Comparison of ENCODE assay signal across 13 cellular contexts in the genomic region with DNA sequence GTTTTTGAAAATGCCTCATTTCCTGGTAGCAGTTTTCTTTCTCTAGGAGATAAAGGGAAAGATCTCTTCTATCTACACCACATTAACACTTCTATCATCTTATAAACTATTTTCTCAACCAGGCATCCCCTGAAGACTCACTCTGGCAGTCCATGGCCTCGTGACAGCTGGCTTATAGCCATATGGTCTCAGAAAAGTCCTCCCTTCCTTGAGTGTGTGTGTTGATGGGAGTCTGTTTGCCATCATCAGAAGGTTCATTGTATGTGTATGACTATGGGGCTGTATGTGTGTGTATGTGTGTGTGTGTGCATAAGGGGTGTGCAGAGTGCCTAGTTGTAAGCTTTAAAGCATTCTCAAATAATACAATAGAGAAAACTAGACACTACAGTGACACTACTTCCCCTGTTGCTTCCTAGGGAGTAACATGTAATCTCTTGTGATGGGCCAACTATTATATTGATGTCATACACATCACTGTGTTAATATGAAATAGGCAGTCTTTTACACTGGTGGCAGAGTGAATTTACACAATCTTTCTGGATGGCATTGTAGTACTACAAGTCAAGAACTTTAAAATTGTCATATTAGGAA.
DNase-seq lines count a peak whose midpoint lies in the region; ATAC-seq and TF ChIP-seq lines count a peak whose summit lies in the region.
"Had no signal": no experiment of that assay in that cellular context is flagged by ENCODE, and none has a peak within 500 bp of the region (broad histone marks: within the 10 kb centered on the region; RNA-seq: fewer than 3 reads in every experiment).

No MANE protein-coding gene starts in this region.

- no peak for TF ChIP-seq POLR2A in heart left ventricle (IDR thresholded peaks at IDR 0.05)

- H3K4me3 ChIP-seq in heart left ventricle (peak overlapping the region in 1 of 12 donors; percentile 22), smooth muscle cell (no peak overlapping the region), endodermal cell (ENCODE audit: low read length) (no peak overlapping the region)
- H3K4me3 ChIP-seq: GM23338 had no signal

- peaks cover 0 to 17% (median 4%) of the 10 kb centered on the region in 12 donors for H3K4me1 ChIP-seq in heart left ventricle
- H3K4me1 ChIP-seq in smooth muscle cell (ENCODE audit: low read depth) = peaks cover 11% of the 10 kb centered on the region
- no peaks in the 10 kb centered on the region for H3K4me1 ChIP-seq in endodermal cell (ENCODE audit: control insufficient read depth, insufficient read depth, low read length)

- H3K4me1 Mint-ChIP-seq in endodermal cell = peaks cover 7% of the 10 kb centered on the region

- peak overlapping the region; percentile 75 for H3K4me2 ChIP-seq in smooth muscle cell
- H3K4me2 ChIP-seq: GM23338 had no signal

- H3K27ac ChIP-seq in heart left ventricle = peak overlapping the region; percentile 46 to 66 (median 56)
- peak overlapping the region; percentile 90 for H3K27ac ChIP-seq in smooth muscle cell (ENCODE audit: low read depth)
- no peak overlapping the region for H3K27ac ChIP-seq in endodermal cell (ENCODE audit: low read depth, low read length)

- 11 to 41% (median 17%) methylated on average over 1 of the region's 1 CpG for WGBS in heart left ventricle, 4 donors
- 18% methylated on average over 1 of the region's 1 CpG for WGBS in smooth muscle cell (ENCODE audit: low lambda C conversion rate)
- 83% methylated on average over 1 of the region's 1 CpG; no CpG with 5 or more reads in 1 of the 2 experiments for WGBS in endodermal cell (ENCODE audit: insufficient coverage in 1 of 2, insufficient read length in 1 of 2), 2 experiments

- H2AFZ ChIP-seq in smooth muscle cell (ENCODE audit: low read depth) = peak overlapping the region; percentile 6
- H2AFZ ChIP-seq: GM23338 had no signal

- no peaks in the 10 kb centered on the region for H3F3A ChIP-seq in smooth muscle cell (ENCODE audit: low read depth)

- ATAC-seq in heart left ventricle (peak in 3 of 4 donors; percentile 28 to 59 (median 40)), HG03571 (IDR thresholded peaks at IDR 0.05; ENCODE audit: unreplicated experiment) (no peak), HG03175 (IDR thresholded peaks at IDR 0.05; ENCODE audit: unreplicated experiment) (no peak)
- ATAC-seq: GM23338 had no signal

- H3K36me3 Mint-ChIP-seq in endodermal cell (ENCODE audit: low read depth) = no peaks in the 10 kb centered on the region

- no peaks in the 10 kb centered on the region for H4K20me1 ChIP-seq in smooth muscle cell (ENCODE audit: low read depth)

- no peak for TF ChIP-seq CTCF in heart left ventricle (IDR thresholded peaks at IDR 0.05)
- no peak for TF ChIP-seq CTCF in smooth muscle cell (IDR thresholded peaks at IDR 0.05; ENCODE audit: borderline replicate concordance, insufficient read depth, poor library complexity, severe bottlenecking)
- TF ChIP-seq CTCF in endodermal cell (conservative IDR thresholded peaks at IDR 0.05) = no peak

- H3K27me3 ChIP-seq in heart left ventricle (no peaks in the 10 kb centered on the region), smooth muscle cell (ENCODE audit: low read depth) (no peaks in the 10 kb centered on the region), endodermal cell (ENCODE audit: control insufficient read depth, insufficient read depth, low read length, poor library complexity, severe bottlenecking) (no peaks in the 10 kb centered on the region)

- intact Hi-C loops in heart left ventricle (cut with DNase I) = no loop called here

- no peaks in the 10 kb centered on the region for H3K27me3 Mint-ChIP-seq in endodermal cell (ENCODE audit: insufficient read depth)

- DNase-seq in H4 (ENCODE audit: low spot score) (peak; percentile 28), amniotic epithelial cell (ENCODE audit: low read depth) (peak; percentile 66), heart left ventricle (peak in 4 of 5 donors; percentile 10 to 52 (median 32)), smooth muscle cell (lab: John Stamatoyannopoulos, UW; ENCODE audit: unreplicated experiment) (peak; percentile 5), endodermal cell (no peak)
- DNase-seq in stimulated activated naive CD4-positive, alpha-beta T cell (lab: John Stamatoyannopoulos, UW) = no peak
- DNase-seq: activated CD8-positive, alpha-beta memory T cell treated with anti-CD3 and anti-CD28 coated beads for 24 hours; NCI-H1930; nephron progenitor cell; T-helper 1 cell had no signal

- H3K4me3 Mint-ChIP-seq in endodermal cell = no peak overlapping the region
- H3K4me3 Mint-ChIP-seq: GM23338, nephron progenitor cell had no signal

- H3K36me3 ChIP-seq in heart left ventricle = no peaks in the 10 kb centered on the region
- no peaks in the 10 kb centered on the region for H3K36me3 ChIP-seq in smooth muscle cell (ENCODE audit: low read depth)
- H3K36me3 ChIP-seq in endodermal cell (ENCODE audit: control insufficient read depth, insufficient read depth, low read length) = no peaks in the 10 kb centered on the region

- H3K27ac Mint-ChIP-seq in endodermal cell = no peak overlapping the region
- H3K27ac Mint-ChIP-seq: nephron progenitor cell had no signal

- H3K9me3 ChIP-seq in heart left ventricle (no peaks in the 10 kb centered on the region), smooth muscle cell (replicated peaks; ENCODE audit: low read depth) (no peaks in the 10 kb centered on the region), endodermal cell (ENCODE audit: control insufficient read depth, low read length) (no peaks in the 10 kb centered on the region)

- no peaks in the 10 kb centered on the region for H3K79me2 ChIP-seq in smooth muscle cell (ENCODE audit: low read depth)

- peak overlapping the region; percentile 56 for H3K9ac ChIP-seq in smooth muscle cell (ENCODE audit: low read depth)
- H3K9ac ChIP-seq in endodermal cell (ENCODE audit: extremely low read depth, low read length, poor library complexity, severe bottlenecking) = no peak overlapping the region

- H3K9me3 Mint-ChIP-seq in endodermal cell = peaks cover 2% of the 10 kb centered on the region
- H3K9me3 Mint-ChIP-seq: GM23338, nephron progenitor cell had no signal

Comparison
In these comparisons a context has a peak if more than half of its experiments do, and no peak if none do; other contexts are left out.
1. DNase-seq: peak in H4 (single experiment), amniotic epithelial cell (single experiment), heart left ventricle (4 of 5) and smooth muscle cell (single experiment); none in stimulated activated naive CD4-positive, alpha-beta T cell (0 of 6) and endodermal cell (single experiment).
2. ATAC-seq: peak in heart left ventricle (3 of 4); none in HG03571 (single experiment) and HG03175 (single experiment).